ENCODE assay signal across 20 cellular contexts in the genomic region with DNA sequence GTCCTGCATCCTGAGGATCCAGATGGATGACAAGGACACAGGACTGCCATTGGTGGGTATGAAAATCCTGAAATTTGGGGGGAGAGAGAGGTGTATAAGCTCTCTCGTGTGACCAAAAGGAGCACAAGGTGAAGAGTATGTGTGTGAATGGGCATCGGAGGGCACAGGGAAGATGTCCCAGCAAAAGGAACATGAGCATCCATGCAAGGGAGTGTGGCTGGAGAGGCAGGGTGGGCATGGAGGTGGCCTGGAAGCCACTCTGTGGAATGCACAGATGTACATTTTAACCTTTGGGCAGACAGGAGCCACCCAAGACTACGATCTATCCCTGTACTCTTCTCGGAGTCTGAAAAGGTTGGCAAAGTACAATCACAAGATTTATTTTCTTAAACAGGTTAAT. TPM values are rescaled to one million over a fixed set of nuclear protein-coding genes. Genes with fewer than 3 reads are reported as not detected.
DNase-seq lines count a peak whose midpoint lies in the region; ATAC-seq, FAIRE-seq and TF ChIP-seq lines count a peak whose summit lies in the region.
"Had no signal": no experiment of that assay in that cellular context is flagged by ENCODE, and none has a peak within 500 bp of the region (broad histone marks: within the 10 kb centered on the region; RNA-seq: fewer than 3 reads in every experiment).

No MANE protein-coding gene starts in this region.

- BruUV-seq in HCT116 (replicated peaks; lab: Mats Ljungman, UMichigan) (no TSS peak), K562 (replicated peaks; lab: Mats Ljungman, UMichigan) (no TSS peak)

- intact Hi-C loops in HCT116 (cut with micrococcal nuclease) (no loop called here), K562 (cut with micrococcal nuclease) (no loop called here)

- H3K4me2 ChIP-seq in HCT116 (ENCODE audit: low read length) (no peak overlapping the region), K562 (ENCODE audit: insufficient read depth, low read length) (no peak overlapping the region)
- H3K4me2 ChIP-seq: GM23338, hepatocyte, neural progenitor cell had no signal

- peaks cover 6 to 7% of the 10 kb centered on the region in 2 donors for H3K36me3 Mint-ChIP-seq in activated T-cell treated with anti-CD3 and anti-CD28 coated beads, Interleukin-2, amount 50 U/mL, for 72 hours (ENCODE audit: insufficient read depth in 2 of 2)
- peaks cover 38% of the 10 kb centered on the region for H3K36me3 Mint-ChIP-seq in stimulated activated memory B cell treated with anti-CD40 and anti-IgM and Interleukin-4, amounts not matched to agents 10 μg/mL and 1 μg/mL and 100 μg/mL, for 72 hours
- H3K36me3 Mint-ChIP-seq in mesothelial cell of epicardium, result peaks cover 40% of the 10 kb centered on the region

- H3K4me1 Mint-ChIP-seq in activated T-cell treated with anti-CD3 and anti-CD28 coated beads, Interleukin-2, amount 50 U/mL, for 72 hours (ENCODE audit: low read depth), result no peaks in the 10 kb centered on the region
- H3K4me1 Mint-ChIP-seq in stimulated activated memory B cell treated with anti-CD40 and anti-IgM and Interleukin-4, amounts not matched to agents 10 μg/mL and 1 μg/mL and 100 μg/mL, for 72 hours, result peaks cover 14% of the 10 kb centered on the region
- peaks cover 13% of the 10 kb centered on the region for H3K4me1 Mint-ChIP-seq in mesothelial cell of epicardium
- H3K4me1 Mint-ChIP-seq: GM23338, neural progenitor cell had no signal

- no peak overlapping the region for H2AFZ ChIP-seq in HCT116 (ENCODE audit: low read depth, low read length, poor library complexity, severe bottlenecking)
- H2AFZ ChIP-seq in K562 (ENCODE audit: low read depth, low read length), result no peak overlapping the region
- H2AFZ ChIP-seq: GM23338, hepatocyte, neural progenitor cell had no signal

- CTCF ChIA-PET in HCT116 (lab: Charles Lee) (no interaction called here), K562 (lab: Yijun Ruan, JAX; ENCODE audit: low intra/inter-chr PET ratio) (no interaction called here)

- H3K9me3 ChIP-seq in HCT116 (ENCODE audit: control insufficient read depth in 1 of 2, insufficient read depth in 1 of 2, low read depth in 1 of 2, low read length in 2 of 2) (no peaks in the 10 kb centered on the region), K562 (replicated peaks; ENCODE audit: control insufficient read depth, insufficient read depth, low read depth, low read length) (no peaks in the 10 kb centered on the region)
- H3K9me3 ChIP-seq: tibial artery had no signal

- H3K27me3 Mint-ChIP-seq in activated T-cell treated with anti-CD3 and anti-CD28 coated beads, Interleukin-2, amount 50 U/mL, for 72 hours (ENCODE audit: low read depth), result no peaks in the 10 kb centered on the region
- no peaks in the 10 kb centered on the region for H3K27me3 Mint-ChIP-seq in stimulated activated memory B cell treated with anti-CD40 and anti-IgM and Interleukin-4, amounts not matched to agents 10 μg/mL and 1 μg/mL and 100 μg/mL, for 72 hours
- no peaks in the 10 kb centered on the region for H3K27me3 Mint-ChIP-seq in mesothelial cell of epicardium (ENCODE audit: low read depth)

- DNase-seq in activated T-cell treated with anti-CD3 and anti-CD28 coated beads, Interleukin-2, amount 50 U/mL, for 72 hours, result no peak
- DNase-seq in activated T-cell treated with anti-CD3 and anti-CD28 coated beads for 4 hours, result no peak
- no peak for DNase-seq in HCT116 (ENCODE audit: low read depth, low spot score)
- no peak for DNase-seq in K562 (ENCODE audit: extremely low read depth in 1 of 4, low spot score in 3 of 4)
- no peak for DNase-seq in mesothelial cell of epicardium (ENCODE audit: low spot score in 2 of 2, unreplicated experiment in 2 of 2)
- no peak for DNase-seq in RCC 7860 (ENCODE audit: low spot score)
- DNase-seq in CD1c-positive myeloid dendritic cell (ENCODE audit: extremely low spot score), result no peak
- DNase-seq: activated CD4-positive, alpha-beta T cell treated with anti-CD3 and anti-CD28 coated beads for 48 hours; activated T-cell treated with anti-CD3 and anti-CD28 coated beads, Interleukin-2, amount 50 U/mL, for 1 hour; amygdala; DND-41; mesenchymal stem cell; NCI-H1436 treated with DMSO at 0.1 percent for 48 hours; NCI-H774 had no signal

- TF ChIP-seq RAD21 in HCT116 (IDR thresholded peaks at IDR 0.05; ENCODE audit: low read depth) (no peak), K562 (CRISPR knock-in tag; conservative IDR thresholded peaks at IDR 0.05 in 1 of 2, IDR thresholded peaks at IDR 0.05 in 1 of 2) (no peak)

- H3K27ac ChIP-seq in HCT116 (ENCODE audit: low read depth, low read length) (no peak overlapping the region), K562 (ENCODE audit: extremely low read depth, low read depth, low read length) (no peak overlapping the region)
- H3K27ac ChIP-seq: hepatocyte, neural progenitor cell had no signal

- TF ChIP-seq CTCF in HCT116 (IDR thresholded peaks at IDR 0.05 in 2 of 3, conservative IDR thresholded peaks at IDR 0.05 in 1 of 3; ENCODE audit: borderline replicate concordance in 1 of 3, insufficient read depth in 1 of 3, low read depth in 2 of 3, low read length in 2 of 3) (no peak), K562 (IDR thresholded peaks at IDR 0.05 in 2 of 3, conservative IDR thresholded peaks at IDR 0.05 in 1 of 3; ENCODE audit: insufficient read depth in 2 of 3, low read depth in 1 of 3, low read length in 3 of 3) (no peak), mesothelial cell of epicardium (IDR thresholded peaks at IDR 0.05; ENCODE audit: unreplicated experiment) (no peak)

- 75% methylated on average over 4 of the region's 4 CpGs for WGBS in K562 (ENCODE audit: insufficient coverage, low coverage, missing lambda C conversion rate)

- no peaks in the 10 kb centered on the region for H3K4me1 ChIP-seq in HCT116 (ENCODE audit: control insufficient read depth in 1 of 2, insufficient read depth in 2 of 2, low read length in 2 of 2)
- H3K4me1 ChIP-seq in K562 (replicated peaks in 1 of 2; ENCODE audit: control insufficient read depth in 2 of 2, insufficient read depth in 2 of 2, low read length in 2 of 2), result no peaks in the 10 kb centered on the region; a peak in 1 of 5 replicates
- H3K4me1 ChIP-seq: neural progenitor cell had no signal

- H3K9ac ChIP-seq in HCT116 (ENCODE audit: low read length) (no peak overlapping the region), K562 (ENCODE audit: insufficient read depth in 1 of 2, low read depth in 2 of 2, low read length in 2 of 2) (no peak overlapping the region)
- H3K9ac ChIP-seq: neural progenitor cell had no signal

- no peaks in the 10 kb centered on the region for H3K27me3 ChIP-seq in HCT116 (ENCODE audit: insufficient read depth, low read length)
- no peaks in the 10 kb centered on the region for H3K27me3 ChIP-seq in K562 (ENCODE audit: control insufficient read depth in 2 of 2, insufficient read depth in 2 of 2, low read length in 2 of 2)
- H3K27me3 ChIP-seq: hepatocyte, neural progenitor cell, tibial artery had no signal

- H3K9me3 Mint-ChIP-seq in activated T-cell treated with anti-CD3 and anti-CD28 coated beads, Interleukin-2, amount 50 U/mL, for 72 hours, result no peaks in the 10 kb centered on the region
- no peaks in the 10 kb centered on the region for H3K9me3 Mint-ChIP-seq in stimulated activated memory B cell treated with anti-CD40 and anti-IgM and Interleukin-4, amounts not matched to agents 10 μg/mL and 1 μg/mL and 100 μg/mL, for 72 hours
- no peaks in the 10 kb centered on the region for H3K9me3 Mint-ChIP-seq in mesothelial cell of epicardium
- H3K9me3 Mint-ChIP-seq: GM23338, neural progenitor cell had no signal

- no peak for TF ChIP-seq EP300 in K562 (IDR thresholded peaks at IDR 0.05; ENCODE audit: low read length)

- no peak overlapping the region for H3K4me3 Mint-ChIP-seq in activated T-cell treated with anti-CD3 and anti-CD28 coated beads, Interleukin-2, amount 50 U/mL, for 72 hours
- H3K4me3 Mint-ChIP-seq in stimulated activated memory B cell treated with anti-CD40 and anti-IgM and Interleukin-4, amounts not matched to agents 10 μg/mL and 1 μg/mL and 100 μg/mL, for 72 hours, result no peak overlapping the region
- no peak overlapping the region for H3K4me3 Mint-ChIP-seq in mesothelial cell of epicardium
- H3K4me3 Mint-ChIP-seq: GM23338, neural progenitor cell had no signal

- peak overlapping the region; percentile 3 for H3K27ac Mint-ChIP-seq in activated T-cell treated with anti-CD3 and anti-CD28 coated beads, Interleukin-2, amount 50 U/mL, for 72 hours
- peak overlapping the region; percentile 33 for H3K27ac Mint-ChIP-seq in stimulated activated memory B cell treated with anti-CD40 and anti-IgM and Interleukin-4, amounts not matched to agents 10 μg/mL and 1 μg/mL and 100 μg/mL, for 72 hours
- no peak overlapping the region for H3K27ac Mint-ChIP-seq in mesothelial cell of epicardium
- H3K27ac Mint-ChIP-seq: GM23338, neural progenitor cell had no signal

- no peaks in the 10 kb centered on the region for H3K9me2 ChIP-seq in HCT116 (ENCODE audit: insufficient read depth)

- RAD21 ChIA-PET in HCT116 (lab: Charles Lee; ENCODE audit: low non-redundant PET in 1 of 2, low total read pairs in 2 of 2, uncharacterized antibody in 2 of 2, unreplicated experiment in 2 of 2), result no interaction called here

- FAIRE-seq in K562 (lab: Jason Lieb, UNC) (no peak), RCC 7860 (lab: Jason Lieb, UNC) (no peak)
- FAIRE-seq: colon had no signal

- H3K9me1 ChIP-seq in K562 (ENCODE audit: control insufficient read depth, insufficient read depth, low read length), result no peaks in the 10 kb centered on the region

- no peaks in the 10 kb centered on the region for H4K20me1 ChIP-seq in HCT116 (ENCODE audit: insufficient read depth)
- no peaks in the 10 kb centered on the region; the same call in 1 of the 2 replicates for H4K20me1 ChIP-seq in K562 (replicated peaks; ENCODE audit: control insufficient read depth, insufficient read depth, low read length)

- in situ Hi-C loops in K562 (cut with MboI), result no loop called here

- H3K4me3 ChIP-seq in HCT116 (replicated peaks in 1 of 2; ENCODE audit: low read depth in 1 of 2, low read length in 2 of 2) (no peak overlapping the region), K562 (no peak overlapping the region)
- H3K4me3 ChIP-seq: GM23338, hepatocyte, neural progenitor cell, tibial artery had no signal

- peaks cover 21% of the 10 kb centered on the region in 2 experiments; a peak in 3 of 4 replicates for H3K36me3 ChIP-seq in HCT116 (ENCODE audit: control insufficient read depth in 1 of 2, insufficient read depth in 2 of 2, low read length in 2 of 2)
- H3K36me3 ChIP-seq in K562 (ENCODE audit: control insufficient read depth, insufficient read depth, low read length), result peaks cover 57% of the 10 kb centered on the region
- H3K36me3 ChIP-seq: neural progenitor cell had no signal

- TF ChIP-seq POLR2A in HCT116 (IDR thresholded peaks at IDR 0.05; ENCODE audit: borderline replicate concordance, extremely low read depth, insufficient read depth, insufficient read length) (no peak), K562 (conservative IDR thresholded peaks at IDR 0.05) (no peak)

- ATAC-seq in activated T-cell treated with anti-CD3 and anti-CD28 coated beads, Interleukin-2, amount 50 U/mL, for 72 hours (replicated peaks in 1 of 2), result no peak
- ATAC-seq in HCT116, result no peak
- no peak for ATAC-seq in K562
- no peak for ATAC-seq in stimulated activated memory B cell treated with anti-CD40 and anti-IgM and Interleukin-4, amounts not matched to agents 10 μg/mL and 1 μg/mL and 100 μg/mL, for 72 hours
- ATAC-seq: GM23338 had no signal

- POLR2A ChIA-PET in HCT116 (lab: Charles Lee) (no interaction called here), K562 (lab: Yijun Ruan, JAX) (interaction anchor here (0.6 to 4.6 kb wide), 5 partner anchors 8 to 263 kb away, joined by 3 to 37 read pairs (median 3); no protein-coding TSS in a partner anchor)

- no peaks in the 10 kb centered on the region for H3K79me2 ChIP-seq in HCT116 (ENCODE audit: insufficient read depth, low read length)
- H3K79me2 ChIP-seq in K562 (ENCODE audit: control insufficient read depth, insufficient read depth, low read length), result no peaks in the 10 kb centered on the region

RNA-seq across cellular contexts. Expression of gene CAPN7, which starts 54.5 kb away (rescaled TPM):
- total RNA-seq in activated T-cell treated with anti-CD3 and anti-CD28 coated beads, Interleukin-2, amount 50 U/mL, for 72 hours, result 10 to 100 TPM; 26.9 to 29.6 TPM
- 27.7 TPM for total RNA-seq in HCT116 (2021; ENCODE audit: unreplicated experiment)
- 9.7 and 11.2 TPM in 2 replicates for polyA plus RNA-seq in HCT116 (2012)
- total RNA-seq in K562 (2011; cell fraction: chromatin; rRNA removed; ENCODE audit: low replicate concordance), result 37.7 and 89.2 TPM in 2 replicates
- total RNA-seq in K562 (2011; cell fraction: nucleolus; rRNA removed), result 26.5 and 27.1 TPM in 2 replicates
- 32.0 and 50.1 TPM in 2 replicates for total RNA-seq in K562 (2011; cell fraction: nucleoplasm; rRNA removed)
- 27.0 and 32.7 TPM in 2 replicates for total RNA-seq in K562 (2014; rRNA removed)
- 33.4 and 35.3 TPM in 2 replicates for total RNA-seq in K562 (2014; rRNA removed; fragmentation: Illumina TruSeq; extraction: Trizol)
- total RNA-seq in K562 (2015; rRNA removed; fragmentation: Illumina TruSeq; extraction: Trizol), result 31.7 and 37.5 TPM in 2 replicates
- total RNA-seq in K562 (2021), result 42.6 and 42.7 TPM in 2 replicates
- 28.1 and 36.4 TPM in 2 replicates for polyA plus RNA-seq in K562 (2011; rRNA removed)
- 17.9 and 20.3 TPM in 2 replicates for polyA plus RNA-seq in K562 (2011; cell fraction: cytosol; rRNA removed)
- 29.4 and 33.3 TPM in 2 replicates for polyA plus RNA-seq in K562 (2011; cell fraction: nucleus; rRNA removed)
- polyA plus RNA-seq in K562 (2012), result 19.3 and 25.7 TPM in 2 replicates
- 24.8 and 32.6 TPM in 2 replicates for polyA plus RNA-seq in K562 (2014; fragmentation: Illumina TruSeq; extraction: Trizol)
- polyA plus RNA-seq in K562 (2014; fragmentation: Nextera tagmentation; extraction: Ambion mirVana), result 1 to 10 TPM; 6.5 to 10.0 TPM
- polyA plus RNA-seq in K562 (2014; rRNA removed), result 23.3 TPM in 2 replicates
- 50.3 and 54.6 TPM in 2 replicates for polyA minus RNA-seq in K562 (2011; rRNA and poly(A)+ RNA removed)
- polyA minus RNA-seq in K562 (2011; cell fraction: cytosol; rRNA and poly(A)+ RNA removed), result 24.0 and 25.2 TPM in 2 replicates
- 40.5 and 64.5 TPM in 2 replicates for polyA minus RNA-seq in K562 (2011; cell fraction: nucleus; rRNA and poly(A)+ RNA removed)
- 41.7 to 44.6 TPM (median 42.4 TPM) in 3 replicates for total RNA-seq in mesothelial cell of epicardium
